Comparison of ENCODE assay signal across 1 cellular context in the genomic region with DNA sequence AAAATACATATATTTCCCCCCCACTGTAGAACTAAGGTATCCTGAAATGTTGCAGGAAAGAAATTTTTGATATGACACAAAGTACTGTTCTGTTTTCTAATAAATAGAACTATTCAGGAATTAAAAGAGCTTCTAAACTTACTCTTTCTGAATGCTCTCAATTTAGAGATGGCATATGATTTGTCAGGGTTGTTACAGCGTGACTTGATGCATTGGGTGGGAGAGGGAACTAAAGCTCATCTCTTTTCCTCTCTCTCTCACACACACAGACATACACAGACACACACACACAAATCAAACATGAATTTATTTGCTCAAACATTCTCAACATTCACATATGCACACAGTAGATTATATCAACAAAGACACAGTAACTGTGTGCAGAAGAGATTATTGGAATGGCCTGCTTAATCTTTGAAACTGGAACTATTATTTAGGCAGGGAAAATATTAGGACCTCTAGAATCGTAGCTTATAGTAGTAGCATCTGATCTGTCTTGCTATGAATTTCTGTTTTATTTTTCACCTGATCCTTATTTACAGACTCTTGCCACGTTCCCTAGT.
TF ChIP-seq lines count a peak whose summit lies in the region.

No MANE protein-coding gene starts in this region.

TF ChIP-seq in HepG2, 621 proteins besides CTCF, POLR2A, EP300 and RAD21 (continued from another document and continues in another):
- TF ChIP-seq, protein P1, sequence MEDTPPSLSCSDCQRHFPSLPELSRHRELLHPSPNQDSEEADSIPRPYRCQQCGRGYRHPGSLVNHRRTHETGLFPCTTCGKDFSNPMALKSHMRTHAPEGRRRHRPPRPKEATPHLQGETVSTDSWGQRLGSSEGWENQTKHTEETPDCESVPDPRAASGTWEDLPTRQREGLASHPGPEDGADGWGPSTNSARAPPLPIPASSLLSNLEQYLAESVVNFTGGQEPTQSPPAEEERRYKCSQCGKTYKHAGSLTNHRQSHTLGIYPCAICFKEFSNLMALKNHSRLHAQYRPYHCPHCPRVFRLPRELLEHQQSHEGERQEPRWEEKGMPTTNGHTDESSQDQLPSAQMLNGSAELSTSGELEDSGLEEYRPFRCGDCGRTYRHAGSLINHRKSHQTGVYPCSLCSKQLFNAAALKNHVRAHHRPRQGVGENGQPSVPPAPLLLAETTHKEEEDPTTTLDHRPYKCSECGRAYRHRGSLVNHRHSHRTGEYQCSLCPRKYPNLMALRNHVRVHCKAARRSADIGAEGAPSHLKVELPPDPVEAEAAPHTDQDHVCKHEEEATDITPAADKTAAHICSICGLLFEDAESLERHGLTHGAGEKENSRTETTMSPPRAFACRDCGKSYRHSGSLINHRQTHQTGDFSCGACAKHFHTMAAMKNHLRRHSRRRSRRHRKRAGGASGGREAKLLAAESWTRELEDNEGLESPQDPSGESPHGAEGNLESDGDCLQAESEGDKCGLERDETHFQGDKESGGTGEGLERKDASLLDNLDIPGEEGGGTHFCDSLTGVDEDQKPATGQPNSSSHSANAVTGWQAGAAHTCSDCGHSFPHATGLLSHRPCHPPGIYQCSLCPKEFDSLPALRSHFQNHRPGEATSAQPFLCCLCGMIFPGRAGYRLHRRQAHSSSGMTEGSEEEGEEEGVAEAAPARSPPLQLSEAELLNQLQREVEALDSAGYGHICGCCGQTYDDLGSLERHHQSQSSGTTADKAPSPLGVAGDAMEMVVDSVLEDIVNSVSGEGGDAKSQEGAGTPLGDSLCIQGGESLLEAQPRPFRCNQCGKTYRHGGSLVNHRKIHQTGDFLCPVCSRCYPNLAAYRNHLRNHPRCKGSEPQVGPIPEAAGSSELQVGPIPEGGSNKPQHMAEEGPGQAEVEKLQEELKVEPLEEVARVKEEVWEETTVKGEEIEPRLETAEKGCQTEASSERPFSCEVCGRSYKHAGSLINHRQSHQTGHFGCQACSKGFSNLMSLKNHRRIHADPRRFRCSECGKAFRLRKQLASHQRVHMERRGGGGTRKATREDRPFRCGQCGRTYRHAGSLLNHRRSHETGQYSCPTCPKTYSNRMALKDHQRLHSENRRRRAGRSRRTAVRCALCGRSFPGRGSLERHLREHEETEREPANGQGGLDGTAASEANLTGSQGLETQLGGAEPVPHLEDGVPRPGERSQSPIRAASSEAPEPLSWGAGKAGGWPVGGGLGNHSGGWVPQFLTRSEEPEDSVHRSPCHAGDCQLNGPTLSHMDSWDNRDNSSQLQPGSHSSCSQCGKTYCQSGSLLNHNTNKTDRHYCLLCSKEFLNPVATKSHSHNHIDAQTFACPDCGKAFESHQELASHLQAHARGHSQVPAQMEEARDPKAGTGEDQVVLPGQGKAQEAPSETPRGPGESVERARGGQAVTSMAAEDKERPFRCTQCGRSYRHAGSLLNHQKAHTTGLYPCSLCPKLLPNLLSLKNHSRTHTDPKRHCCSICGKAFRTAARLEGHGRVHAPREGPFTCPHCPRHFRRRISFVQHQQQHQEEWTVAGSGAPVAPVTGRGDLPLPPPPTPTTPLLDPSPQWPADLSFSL (CRISPR knock-in tag; IDR thresholded peaks at IDR 0.05): 0 out of 2 replicates have a peak, but pooled peaks have one; percentile 22
- TF ChIP-seq KDM1A (CRISPR knock-in tag; IDR thresholded peaks at IDR 0.05) (no peak), CBFB (CRISPR knock-in tag; IDR thresholded peaks at IDR 0.05) (no peak), MAFK (conservative IDR thresholded peaks at IDR 0.05 in 1 of 2, IDR thresholded peaks at IDR 0.05 in 1 of 2; ENCODE audit: low read length in 2 of 2) (no peak), ZNF44 (CRISPR knock-in tag; IDR thresholded peaks at IDR 0.05) (no peak), BORCS8-MEF2B (CRISPR knock-in tag; IDR thresholded peaks at IDR 0.05) (no peak), FOXA1 (IDR thresholded peaks at IDR 0.05) (peak; percentile 47; the same call in 1 of the 2 replicates), FOXA1 (CRISPR knock-in tag; IDR thresholded peaks at IDR 0.05) (no peak), ELF3 (CRISPR knock-in tag; IDR thresholded peaks at IDR 0.05) (no peak), ZNF331 (CRISPR knock-in tag; IDR thresholded peaks at IDR 0.05) (no peak), EEA1 (CRISPR knock-in tag; IDR thresholded peaks at IDR 0.05; ENCODE audit: borderline replicate concordance) (no peak), TRIM24 (CRISPR knock-in tag; IDR thresholded peaks at IDR 0.05) (no peak), SUZ12 (IDR thresholded peaks at IDR 0.05; ENCODE audit: low read depth, low read length) (no peak), ZFYVE20 (CRISPR knock-in tag; IDR thresholded peaks at IDR 0.05; ENCODE audit: borderline replicate concordance, low read depth) (no peak), ZNF484 (CRISPR knock-in tag; IDR thresholded peaks at IDR 0.05; ENCODE audit: borderline replicate concordance, low read depth) (no peak), ZNF180 (CRISPR knock-in tag; IDR thresholded peaks at IDR 0.05; ENCODE audit: borderline replicate concordance, low read depth) (no peak), SMARCE1 (IDR thresholded peaks at IDR 0.05; ENCODE audit: borderline replicate concordance) (no peak), PAF1 (CRISPR knock-in tag; IDR thresholded peaks at IDR 0.05) (no peak), ATM (IDR thresholded peaks at IDR 0.05; ENCODE audit: borderline replicate concordance) (no peak), YY1 (IDR thresholded peaks at IDR 0.05; ENCODE audit: insufficient read depth, insufficient replicate concordance, low read depth, low read length) (no peak), ZNF746 (CRISPR knock-in tag; IDR thresholded peaks at IDR 0.05) (no peak), ZSCAN12 (CRISPR knock-in tag; IDR thresholded peaks at IDR 0.05) (no peak), MBNL3 (CRISPR knock-in tag; conservative IDR thresholded peaks at IDR 0.05) (no peak), RFX1 (IDR thresholded peaks at IDR 0.05) (no peak), GPN1 (CRISPR knock-in tag; IDR thresholded peaks at IDR 0.05; ENCODE audit: borderline replicate concordance) (no peak), TBX3 (IDR thresholded peaks at IDR 0.05; ENCODE audit: borderline replicate concordance) (peak; percentile 69; the same call in 1 of the 2 replicates), ZC3H4 (CRISPR knock-in tag; IDR thresholded peaks at IDR 0.05; ENCODE audit: borderline replicate concordance) (no peak), ERF (CRISPR knock-in tag; IDR thresholded peaks at IDR 0.05) (no peak), HMG20B (CRISPR knock-in tag; conservative IDR thresholded peaks at IDR 0.05) (no peak)
- TF ChIP-seq, protein P2, sequence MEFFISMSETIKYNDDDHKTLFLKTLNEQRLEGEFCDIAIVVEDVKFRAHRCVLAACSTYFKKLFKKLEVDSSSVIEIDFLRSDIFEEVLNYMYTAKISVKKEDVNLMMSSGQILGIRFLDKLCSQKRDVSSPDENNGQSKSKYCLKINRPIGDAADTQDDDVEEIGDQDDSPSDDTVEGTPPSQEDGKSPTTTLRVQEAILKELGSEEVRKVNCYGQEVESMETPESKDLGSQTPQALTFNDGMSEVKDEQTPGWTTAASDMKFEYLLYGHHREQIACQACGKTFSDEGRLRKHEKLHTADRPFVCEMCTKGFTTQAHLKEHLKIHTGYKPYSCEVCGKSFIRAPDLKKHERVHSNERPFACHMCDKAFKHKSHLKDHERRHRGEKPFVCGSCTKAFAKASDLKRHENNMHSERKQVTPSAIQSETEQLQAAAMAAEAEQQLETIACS (CRISPR knock-in tag; IDR thresholded peaks at IDR 0.05): no peak
- TF ChIP-seq, protein P3, sequence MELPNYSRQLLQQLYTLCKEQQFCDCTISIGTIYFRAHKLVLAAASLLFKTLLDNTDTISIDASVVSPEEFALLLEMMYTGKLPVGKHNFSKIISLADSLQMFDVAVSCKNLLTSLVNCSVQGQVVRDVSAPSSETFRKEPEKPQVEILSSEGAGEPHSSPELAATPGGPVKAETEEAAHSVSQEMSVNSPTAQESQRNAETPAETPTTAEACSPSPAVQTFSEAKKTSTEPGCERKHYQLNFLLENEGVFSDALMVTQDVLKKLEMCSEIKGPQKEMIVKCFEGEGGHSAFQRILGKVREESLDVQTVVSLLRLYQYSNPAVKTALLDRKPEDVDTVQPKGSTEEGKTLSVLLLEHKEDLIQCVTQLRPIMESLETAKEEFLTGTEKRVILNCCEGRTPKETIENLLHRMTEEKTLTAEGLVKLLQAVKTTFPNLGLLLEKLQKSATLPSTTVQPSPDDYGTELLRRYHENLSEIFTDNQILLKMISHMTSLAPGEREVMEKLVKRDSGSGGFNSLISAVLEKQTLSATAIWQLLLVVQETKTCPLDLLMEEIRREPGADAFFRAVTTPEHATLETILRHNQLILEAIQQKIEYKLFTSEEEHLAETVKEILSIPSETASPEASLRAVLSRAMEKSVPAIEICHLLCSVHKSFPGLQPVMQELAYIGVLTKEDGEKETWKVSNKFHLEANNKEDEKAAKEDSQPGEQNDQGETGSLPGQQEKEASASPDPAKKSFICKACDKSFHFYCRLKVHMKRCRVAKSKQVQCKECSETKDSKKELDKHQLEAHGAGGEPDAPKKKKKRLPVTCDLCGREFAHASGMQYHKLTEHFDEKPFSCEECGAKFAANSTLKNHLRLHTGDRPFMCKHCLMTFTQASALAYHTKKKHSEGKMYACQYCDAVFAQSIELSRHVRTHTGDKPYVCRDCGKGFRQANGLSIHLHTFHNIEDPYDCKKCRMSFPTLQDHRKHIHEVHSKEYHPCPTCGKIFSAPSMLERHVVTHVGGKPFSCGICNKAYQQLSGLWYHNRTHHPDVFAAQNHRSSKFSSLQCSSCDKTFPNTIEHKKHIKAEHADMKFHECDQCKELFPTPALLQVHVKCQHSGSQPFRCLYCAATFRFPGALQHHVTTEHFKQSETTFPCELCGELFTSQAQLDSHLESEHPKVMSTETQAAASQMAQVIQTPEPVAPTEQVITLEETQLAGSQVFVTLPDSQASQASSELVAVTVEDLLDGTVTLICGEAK (IDR thresholded peaks at IDR 0.05): no peak
- TF ChIP-seq, protein P3 (CRISPR knock-in tag; IDR thresholded peaks at IDR 0.05): no peak
- TF ChIP-seq, protein P4, sequence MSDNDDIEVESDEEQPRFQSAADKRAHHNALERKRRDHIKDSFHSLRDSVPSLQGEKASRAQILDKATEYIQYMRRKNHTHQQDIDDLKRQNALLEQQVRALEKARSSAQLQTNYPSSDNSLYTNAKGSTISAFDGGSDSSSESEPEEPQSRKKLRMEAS (IDR thresholded peaks at IDR 0.05): no peak
- TF ChIP-seq, protein P5, sequence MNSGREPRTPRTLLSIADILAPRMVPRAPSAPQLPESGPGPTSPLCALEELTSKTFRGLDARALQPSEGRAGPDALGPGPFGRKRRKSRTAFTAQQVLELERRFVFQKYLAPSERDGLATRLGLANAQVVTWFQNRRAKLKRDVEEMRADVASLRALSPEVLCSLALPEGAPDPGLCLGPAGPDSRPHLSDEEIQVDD (CRISPR knock-in tag; IDR thresholded peaks at IDR 0.05; ENCODE audit: borderline replicate concordance): no peak
- TF ChIP-seq, protein P6, sequence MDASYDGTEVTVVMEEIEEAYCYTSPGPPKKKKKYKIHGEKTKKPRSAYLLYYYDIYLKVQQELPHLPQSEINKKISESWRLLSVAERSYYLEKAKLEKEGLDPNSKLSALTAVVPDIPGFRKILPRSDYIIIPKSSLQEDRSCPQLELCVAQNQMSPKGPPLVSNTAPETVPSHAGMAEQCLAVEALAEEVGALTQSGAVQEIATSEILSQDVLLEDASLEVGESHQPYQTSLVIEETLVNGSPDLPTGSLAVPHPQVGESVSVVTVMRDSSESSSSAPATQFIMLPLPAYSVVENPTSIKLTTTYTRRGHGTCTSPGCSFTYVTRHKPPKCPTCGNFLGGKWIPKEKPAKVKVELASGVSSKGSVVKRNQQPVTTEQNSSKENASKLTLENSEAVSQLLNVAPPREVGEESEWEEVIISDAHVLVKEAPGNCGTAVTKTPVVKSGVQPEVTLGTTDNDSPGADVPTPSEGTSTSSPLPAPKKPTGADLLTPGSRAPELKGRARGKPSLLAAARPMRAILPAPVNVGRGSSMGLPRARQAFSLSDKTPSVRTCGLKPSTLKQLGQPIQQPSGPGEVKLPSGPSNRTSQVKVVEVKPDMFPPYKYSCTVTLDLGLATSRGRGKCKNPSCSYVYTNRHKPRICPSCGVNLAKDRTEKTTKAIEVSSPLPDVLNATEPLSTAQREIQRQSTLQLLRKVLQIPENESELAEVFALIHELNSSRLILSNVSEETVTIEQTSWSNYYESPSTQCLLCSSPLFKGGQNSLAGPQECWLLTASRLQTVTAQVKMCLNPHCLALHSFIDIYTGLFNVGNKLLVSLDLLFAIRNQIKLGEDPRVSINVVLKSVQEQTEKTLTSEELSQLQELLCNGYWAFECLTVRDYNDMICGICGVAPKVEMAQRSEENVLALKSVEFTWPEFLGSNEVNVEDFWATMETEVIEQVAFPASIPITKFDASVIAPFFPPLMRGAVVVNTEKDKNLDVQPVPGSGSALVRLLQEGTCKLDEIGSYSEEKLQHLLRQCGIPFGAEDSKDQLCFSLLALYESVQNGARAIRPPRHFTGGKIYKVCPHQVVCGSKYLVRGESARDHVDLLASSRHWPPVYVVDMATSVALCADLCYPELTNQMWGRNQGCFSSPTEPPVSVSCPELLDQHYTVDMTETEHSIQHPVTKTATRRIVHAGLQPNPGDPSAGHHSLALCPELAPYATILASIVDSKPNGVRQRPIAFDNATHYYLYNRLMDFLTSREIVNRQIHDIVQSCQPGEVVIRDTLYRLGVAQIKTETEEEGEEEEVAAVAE (CRISPR knock-in tag; IDR thresholded peaks at IDR 0.05; ENCODE audit: borderline replicate concordance): no peak
- TF ChIP-seq, protein P7, sequence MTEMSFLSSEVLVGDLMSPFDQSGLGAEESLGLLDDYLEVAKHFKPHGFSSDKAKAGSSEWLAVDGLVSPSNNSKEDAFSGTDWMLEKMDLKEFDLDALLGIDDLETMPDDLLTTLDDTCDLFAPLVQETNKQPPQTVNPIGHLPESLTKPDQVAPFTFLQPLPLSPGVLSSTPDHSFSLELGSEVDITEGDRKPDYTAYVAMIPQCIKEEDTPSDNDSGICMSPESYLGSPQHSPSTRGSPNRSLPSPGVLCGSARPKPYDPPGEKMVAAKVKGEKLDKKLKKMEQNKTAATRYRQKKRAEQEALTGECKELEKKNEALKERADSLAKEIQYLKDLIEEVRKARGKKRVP (CRISPR knock-in tag; IDR thresholded peaks at IDR 0.05): no peak
